Comparison of ENCODE assay signal across 8 cellular contexts in genomic region chr5:43484049-43484849, GRCh38. TPM values are rescaled to one million over a fixed set of nuclear protein-coding genes. Genes with fewer than 3 reads are reported as not detected.
DNase-seq lines count a peak whose midpoint lies in the region; ATAC-seq and TF ChIP-seq lines count a peak whose summit lies in the region.

No MANE protein-coding gene starts in this region.

- peak; percentile 83 for TF ChIP-seq CTCF in CD4-positive, alpha-beta T cell (IDR thresholded peaks at IDR 0.05)
- peak; percentile 42 to 84 (median 70) for TF ChIP-seq CTCF in dorsolateral prefrontal cortex (IDR thresholded peaks at IDR 0.05 in 54 of 56, conservative IDR thresholded peaks at IDR 0.05 in 2 of 56; ENCODE audit: low read depth in 1 of 56, partially characterized antibody in 56 of 56)
- TF ChIP-seq CTCF in right lobe of liver (IDR thresholded peaks at IDR 0.05) = peak; percentile 67 to 77 (median 68)

- peaks cover 61% of the 10 kb centered on the region for H3K4me1 Mint-ChIP-seq in CD4-positive, alpha-beta T cell (ENCODE audit: low read depth)

- peaks cover 17% of the 10 kb centered on the region for H3K36me3 Mint-ChIP-seq in CD4-positive, alpha-beta T cell (ENCODE audit: low read depth)

- DNase-seq in CD4-positive, alpha-beta T cell = peak; percentile 74 to 86 (median 82)
- DNase-seq in NCI-H748 treated with DMSO at 0.1 percent for 48 hours (lab: John Stamatoyannopoulos, UW) (peak; percentile 96), dorsolateral prefrontal cortex (peak; percentile 62 to 86 (median 82)), right lobe of liver (peak; percentile 82 to 85 (median 83))
- peak; percentile 85 to 88 for DNase-seq in activated CD4-positive, alpha-beta T cell treated with anti-CD3 and anti-CD28 coated beads, Interleukin-2, amount 50 U/mL, for 48 hours
- peak; percentile 82 for DNase-seq in stimulated activated CD4-positive, alpha-beta T cell treated with anti-CD3 and anti-CD28 coated beads, Interleukin-4, amount 100 ng/mL, for 1 hour

- CTCF ChIA-PET in CD4-positive, alpha-beta T cell (lab: Charles Lee) = interaction anchor here (0.5 to 2.8 kb wide), 36 partner anchors 8 to 1559 kb away, joined by 3 to 30 read pairs (median 4); partner anchors contain the start of genes C5orf34, FBXO4, HMGCS1 and NNT

- H3K27ac ChIP-seq in CD4-positive, alpha-beta T cell (ENCODE audit: low read depth, low read length) = peak overlapping the region; percentile 95
- H3K27ac ChIP-seq in dorsolateral prefrontal cortex (peak overlapping the region; percentile 75 to 99 (median 97)), right lobe of liver (peak overlapping the region; percentile 94 to 99 (median 94))

- no peaks in the 10 kb centered on the region for H3K9me3 Mint-ChIP-seq in CD4-positive, alpha-beta T cell

- peaks cover 0 to 14% (median 5%) of the 10 kb centered on the region in 4 donors for H3K4me1 ChIP-seq in right lobe of liver

- ATAC-seq in CD4-positive, alpha-beta T cell (ENCODE audit: poor library complexity) = peak; percentile 70
- ATAC-seq in GM19455 (IDR thresholded peaks at IDR 0.05; ENCODE audit: unreplicated experiment) = peak; percentile 73
- peak; percentile 33 for ATAC-seq in HG03575 (IDR thresholded peaks at IDR 0.05; ENCODE audit: extremely low read depth, insufficient number of reproducible peaks, low FRiP score, unreplicated experiment)
- peak; percentile 84 to 86 (median 86) for ATAC-seq in right lobe of liver

- WGBS in right lobe of liver (ENCODE audit: insufficient coverage, low coverage, low lambda C conversion rate, missing lambda C conversion rate) = 15% methylated on average over 4 of the region's 33 CpGs

- H3K4me3 ChIP-seq in dorsolateral prefrontal cortex (peak overlapping the region; percentile 73 to 99 (median 93)), right lobe of liver (peak overlapping the region; percentile 79 to 91 (median 85))

- POLR2A ChIA-PET in CD4-positive, alpha-beta T cell (lab: Charles Lee) = interaction anchor here (0.7 to 4.2 kb wide), 66 partner anchors 8 to 1615 kb away, joined by 3 to 175 read pairs (median 7); partner anchors contain the start of genes ANXA2R, C5orf34, FBXO4 and HMGCS1

- H3K27me3 ChIP-seq in CD4-positive, alpha-beta T cell (ENCODE audit: control insufficient read depth, insufficient read depth, low read length) = no peaks in the 10 kb centered on the region
- no peaks in the 10 kb centered on the region for H3K27me3 ChIP-seq in dorsolateral prefrontal cortex
- no peaks in the 10 kb centered on the region for H3K27me3 ChIP-seq in right lobe of liver

- no peaks in the 10 kb centered on the region for H3K27me3 Mint-ChIP-seq in CD4-positive, alpha-beta T cell

- H3K36me3 ChIP-seq in right lobe of liver = no peaks in the 10 kb centered on the region

- peak overlapping the region; percentile 99 for H3K27ac Mint-ChIP-seq in CD4-positive, alpha-beta T cell

- H3K9me3 ChIP-seq in CD4-positive, alpha-beta T cell (ENCODE audit: control insufficient read depth, low read length) = no peaks in the 10 kb centered on the region
- no peaks in the 10 kb centered on the region for H3K9me3 ChIP-seq in right lobe of liver

- intact Hi-C loops in CD4-positive, alpha-beta T cell (cut with DNase I, micrococcal nuclease) = loop anchor here (1.0 to 10.0 kb wide), 12 partner anchors 31 to 1579 kb away; partner anchors contain the start of genes HMGCS1 (in 2 of the 2), PAIP1 (in 2 of the 2), C5orf34 (in 1 of the 2) and NNT (in 1 of the 2)
- intact Hi-C loops in dorsolateral prefrontal cortex (cut with DNase I) (loop anchor here (1.0 to 5.0 kb wide), 7 partner anchors 31 to 1582 kb away; partner anchors contain the start of genes C5orf34 (in 2 of the 2), HMGCS1 (in 2 of the 2), PAIP1 (in 1 of the 2) and RIMOC1 (in 1 of the 2)), right lobe of liver (cut with DNase I) (loop anchor here in 1 of 2 donors (10.0 kb wide), 1 partner anchor 89 kb away; no protein-coding TSS in a partner anchor)

- H3K4me3 Mint-ChIP-seq in CD4-positive, alpha-beta T cell = peak overlapping the region; percentile 93

- TF ChIP-seq POLR2A in right lobe of liver (IDR thresholded peaks at IDR 0.05) = peak; percentile 50

RNA-seq across cellular contexts. Expression of gene TMEM267, which starts 0.6 kb away (rescaled TPM):
- 1 to 10 TPM; 7.1 to 9.6 TPM for total RNA-seq in CD4-positive, alpha-beta T cell
- total RNA-seq in dorsolateral prefrontal cortex = 10 to 100 TPM in 80 of 120 experiments, 1 to 10 TPM in 40; 6.2 to 20.5 (median 11.8) TPM
- 1 to 10 TPM; 3.9 to 5.1 (median 4.5) TPM for total RNA-seq in right lobe of liver

RNA-seq across cellular contexts. Expression of gene C5orf34, which starts 30.7 kb away (rescaled TPM):
- total RNA-seq in CD4-positive, alpha-beta T cell = 1 to 10 TPM in 1 of 2 experiments, under 1 TPM in 1; 0.88 to 1.2 TPM
- total RNA-seq in dorsolateral prefrontal cortex (1 to 10 TPM in 119 of 120 experiments, under 1 TPM in 1; 0.89 to 7.7 (median 3.3) TPM), right lobe of liver (under 1 TPM; 0.15 to 0.99 (median 0.72) TPM)

Comparison
In these comparisons a context has a peak if more than half of its experiments do, and no peak if none do; other contexts are left out.
1. Peak in every context shown above with its lines: DNase-seq, ATAC-seq, H3K4me3 ChIP-seq and H3K27ac ChIP-seq.
2. ATAC-seq: peak in every context shown above with its lines; median percentile 86 in right lobe of liver; 73 in GM19455; 70 in CD4-positive, alpha-beta T cell; 33 in HG03575.